In genomic region chr5:33530183-33530962, GRCh38 we compare ENCODE assay signal across 15 cellular contexts.
A peak's percentile ranks its signal among the peaks of the same experiment; 100 is the strongest.
DNase-seq lines count a peak whose midpoint lies in the region; ATAC-seq and TF ChIP-seq lines count a peak whose summit lies in the region.
"Had no signal": no experiment of that assay in that cellular context is flagged by ENCODE, and none has a peak within 500 bp of the region (broad histone marks: within the 10 kb centered on the region; RNA-seq: fewer than 3 reads in every experiment).

No MANE protein-coding gene starts in this region.

- H3K27ac ChIP-seq in A673 (ENCODE audit: low read depth, low read length, poor library complexity, severe bottlenecking) (no peak overlapping the region), OCI-LY7 (ENCODE audit: low read depth, low read length, poor library complexity, severe bottlenecking) (no peak overlapping the region)
- H3K27ac ChIP-seq: cardiac muscle cell had no signal

- H3K4me1 ChIP-seq in A673 (ENCODE audit: insufficient read depth, low read length, poor library complexity, severe bottlenecking) (peaks cover 19% of the 10 kb centered on the region), OCI-LY7 (ENCODE audit: insufficient read depth, low read length, poor library complexity, severe bottlenecking) (no peaks in the 10 kb centered on the region)

- no peaks in the 10 kb centered on the region for H3K27me3 ChIP-seq in A673 (replicated peaks; ENCODE audit: insufficient read depth, low read depth, low read length, poor library complexity)
- H3K27me3 ChIP-seq: cardiac muscle cell, MG63 had no signal

- H3K4me3 Mint-ChIP-seq in CD14-positive monocyte = no peak overlapping the region
- no peak overlapping the region for H3K4me3 Mint-ChIP-seq in activated naive CD8-positive, alpha-beta T cell treated with anti-CD3 and anti-CD28 coated beads for 36 hours
- H3K4me3 Mint-ChIP-seq in activated naive CD8-positive, alpha-beta T cell treated with anti-CD3 and anti-CD28 coated beads, Interleukin-2, amount 50 U/mL, for 24 hours = no peak overlapping the region

- no peak overlapping the region for H2AFZ ChIP-seq in OCI-LY7 (ENCODE audit: low read length)

- no peaks in the 10 kb centered on the region for H3K36me3 Mint-ChIP-seq in CD14-positive monocyte
- no peaks in the 10 kb centered on the region for H3K36me3 Mint-ChIP-seq in activated naive CD8-positive, alpha-beta T cell treated with anti-CD3 and anti-CD28 coated beads for 36 hours
- no peaks in the 10 kb centered on the region for H3K36me3 Mint-ChIP-seq in activated naive CD8-positive, alpha-beta T cell treated with anti-CD3 and anti-CD28 coated beads, Interleukin-2, amount 50 U/mL, for 24 hours (ENCODE audit: low read depth)

- intact Hi-C loops in A673 (cut with micrococcal nuclease; ENCODE audit: unreplicated experiment) (no loop called here), OCI-LY7 (cut with micrococcal nuclease; ENCODE audit: unreplicated experiment) (no loop called here), CD14-positive monocyte (cut with micrococcal nuclease) (no loop called here)

- no peak for ATAC-seq in activated naive CD8-positive, alpha-beta T cell treated with anti-CD3 and anti-CD28 coated beads, Interleukin-2, amount 50 U/mL, for 24 hours
- ATAC-seq: left lobe of liver had no signal

- H3K36me3 ChIP-seq in A673 (ENCODE audit: insufficient read depth, low read length, poor library complexity, severe bottlenecking) (no peaks in the 10 kb centered on the region), OCI-LY7 (ENCODE audit: insufficient read depth, low read length) (no peaks in the 10 kb centered on the region)
- H3K36me3 ChIP-seq: MG63 had no signal

- CTCF ChIA-PET in A673 (lab: Charles Lee) (no interaction called here), OCI-LY7 (lab: Charles Lee; ENCODE audit: unreplicated experiment) (no interaction called here)

- H4K20me1 ChIP-seq in OCI-LY7 (ENCODE audit: insufficient read depth, low read length) = no peaks in the 10 kb centered on the region

- POLR2A ChIA-PET in A673 (lab: Charles Lee; ENCODE audit: low non-redundant PET) (no interaction called here), OCI-LY7 (lab: Charles Lee) (no interaction called here)

- H3K9me3 ChIP-seq in A673 (ENCODE audit: low read depth, low read length, poor library complexity, severe bottlenecking) (no peaks in the 10 kb centered on the region), OCI-LY7 (ENCODE audit: low read length) (no peaks in the 10 kb centered on the region)
- H3K9me3 ChIP-seq: MG63 had no signal

- H3K4me3 ChIP-seq in A673 (ENCODE audit: low read depth, low read length, poor library complexity, severe bottlenecking) = no peak overlapping the region
- H3K4me3 ChIP-seq in OCI-LY7 (ENCODE audit: low read depth, low read length, poor library complexity, severe bottlenecking) = no peak overlapping the region
- H3K4me3 ChIP-seq in fibroblast of mammary gland (ENCODE audit: control insufficient read depth, low read depth, low read length) = no peak overlapping the region
- H3K4me3 ChIP-seq: cardiac muscle cell, MG63 had no signal

- H3K27me3 Mint-ChIP-seq in CD14-positive monocyte (ENCODE audit: low read depth in 3 of 3) = peaks cover 0 to 2% (median 2%) of the 10 kb centered on the region in 3 donors
- no peaks in the 10 kb centered on the region for H3K27me3 Mint-ChIP-seq in activated naive CD8-positive, alpha-beta T cell treated with anti-CD3 and anti-CD28 coated beads for 36 hours
- peaks cover 1% of the 10 kb centered on the region for H3K27me3 Mint-ChIP-seq in activated naive CD8-positive, alpha-beta T cell treated with anti-CD3 and anti-CD28 coated beads, Interleukin-2, amount 50 U/mL, for 24 hours

- H3K79me2 ChIP-seq in OCI-LY7 (ENCODE audit: insufficient read depth, low read depth, low read length) = no peaks in the 10 kb centered on the region

- no peak overlapping the region for H3K4me2 ChIP-seq in OCI-LY7 (ENCODE audit: low read length)

- peak; percentile 25; the same call in 1 of the 2 replicates for TF ChIP-seq CTCF in A673 (conservative IDR thresholded peaks at IDR 0.05; ENCODE audit: low read depth, low read length)
- TF ChIP-seq CTCF in GM12873 (IDR thresholded peaks at IDR 0.05; ENCODE audit: insufficient read depth, low read depth, low read length, missing control alignments) = peak; percentile 30
- 0 out of 2 replicates have a peak, but pooled peaks have one; percentile 13 for TF ChIP-seq CTCF in OCI-LY7 (conservative IDR thresholded peaks at IDR 0.05; ENCODE audit: low read length)
- peak; percentile 18 for TF ChIP-seq CTCF in fibroblast of mammary gland (conservative IDR thresholded peaks at IDR 0.05; ENCODE audit: control insufficient read depth, insufficient read depth, low read depth, low read length)
- no peak for TF ChIP-seq CTCF in CD14-positive monocyte (IDR thresholded peaks at IDR 0.05)

- no peaks in the 10 kb centered on the region for H3K4me1 Mint-ChIP-seq in CD14-positive monocyte
- H3K4me1 Mint-ChIP-seq in activated naive CD8-positive, alpha-beta T cell treated with anti-CD3 and anti-CD28 coated beads for 36 hours = no peaks in the 10 kb centered on the region
- no peaks in the 10 kb centered on the region for H3K4me1 Mint-ChIP-seq in activated naive CD8-positive, alpha-beta T cell treated with anti-CD3 and anti-CD28 coated beads, Interleukin-2, amount 50 U/mL, for 24 hours

- H3K9me3 Mint-ChIP-seq in CD14-positive monocyte = peaks cover 0 to 15% (median 2%) of the 10 kb centered on the region in 7 donors
- no peaks in the 10 kb centered on the region for H3K9me3 Mint-ChIP-seq in activated naive CD8-positive, alpha-beta T cell treated with anti-CD3 and anti-CD28 coated beads for 36 hours
- H3K9me3 Mint-ChIP-seq in activated naive CD8-positive, alpha-beta T cell treated with anti-CD3 and anti-CD28 coated beads, Interleukin-2, amount 50 U/mL, for 24 hours = no peaks in the 10 kb centered on the region

- no TSS peak for BruUV-seq in A673 (replicated peaks; lab: Mats Ljungman, UMichigan)
- BruUV-seq in OCI-LY7 (replicated peaks; lab: Mats Ljungman, UMichigan) = no TSS peak

- DNase-seq in A673 (ENCODE audit: low spot score) = no peak
- DNase-seq in OCI-LY7 (ENCODE audit: low spot score) = no peak
- no peak for DNase-seq in fibroblast of mammary gland (ENCODE audit: low read depth)
- DNase-seq in CD14-positive monocyte (ENCODE audit: low spot score) = no peak
- no peak for DNase-seq in activated naive CD8-positive, alpha-beta T cell treated with anti-CD3 and anti-CD28 coated beads for 36 hours
- no peak for DNase-seq in activated naive CD8-positive, alpha-beta T cell treated with anti-CD3 and anti-CD28 coated beads, Interleukin-2, amount 50 U/mL, for 24 hours
- DNase-seq in CD1c-positive myeloid dendritic cell (ENCODE audit: extremely low spot score) = no peak
- DNase-seq: activated CD4-positive, alpha-beta T cell treated with anti-CD3 and anti-CD28 coated beads for 4 hours; GOT3; MG63; NCI-H1694; NCI-H774 had no signal

- H3K9me2 ChIP-seq in OCI-LY7 (ENCODE audit: insufficient read depth, low read length) = no peaks in the 10 kb centered on the region

- peak overlapping the region in 1 of 7 donors; percentile 7 for H3K27ac Mint-ChIP-seq in CD14-positive monocyte
- no peak overlapping the region for H3K27ac Mint-ChIP-seq in activated naive CD8-positive, alpha-beta T cell treated with anti-CD3 and anti-CD28 coated beads for 36 hours
- H3K27ac Mint-ChIP-seq in activated naive CD8-positive, alpha-beta T cell treated with anti-CD3 and anti-CD28 coated beads, Interleukin-2, amount 50 U/mL, for 24 hours = no peak overlapping the region
